In genomic region chr5:53109041-53109435, GRCh38 we compare ENCODE assay signal across 8 cellular contexts. TPM values are rescaled to one million over a fixed set of nuclear protein-coding genes. Genes with fewer than 3 reads are reported as not detected.
DNase-seq lines count a peak whose midpoint lies in the region; ATAC-seq and TF ChIP-seq lines count a peak whose summit lies in the region.

No MANE protein-coding gene starts in this region.

- no peak for DNase-seq in activated T-cell treated with anti-CD3 and anti-CD28 coated beads, Interleukin-2, amount 50 U/mL, for 4 hours
- DNase-seq in activated T-cell treated with anti-CD3 and anti-CD28 coated beads for 4 hours = no peak
- peak; percentile 68 for DNase-seq in OCI-M1 (lab: John Stamatoyannopoulos, UW)
- DNase-seq in dorsolateral prefrontal cortex = no peak
- DNase-seq in activated gamma-delta T cell treated with Interleukin-2 at 50 U/mL for 16 hours = no peak
- no peak for DNase-seq in cortex of kidney (lab: John Stamatoyannopoulos, UW)

- H3K36me3 Mint-ChIP-seq in activated T-cell treated with anti-CD3 and anti-CD28 coated beads, Interleukin-2, amount 50 U/mL, for 4 hours (ENCODE audit: insufficient read depth) = peaks cover 16% of the 10 kb centered on the region

- no peaks in the 10 kb centered on the region for H3K9me3 ChIP-seq in mucosa of stomach (ENCODE audit: control insufficient read depth, low read length)

- H3K4me1 Mint-ChIP-seq in activated T-cell treated with anti-CD3 and anti-CD28 coated beads, Interleukin-2, amount 50 U/mL, for 4 hours (ENCODE audit: low read depth) = peaks cover 52% of the 10 kb centered on the region

- H3K4me1 ChIP-seq in mucosa of stomach (ENCODE audit: control insufficient read depth, insufficient read depth, low read length) = no peaks in the 10 kb centered on the region

- intact Hi-C loops in dorsolateral prefrontal cortex (cut with DNase I) = no loop called here

- H3K27ac ChIP-seq in dorsolateral prefrontal cortex = peak overlapping the region in 55 of 59 donors; percentile 29 to 92 (median 81)

- peak in 1 of 2 donors; percentile 11 for ATAC-seq in activated T-cell treated with anti-CD3 and anti-CD28 coated beads, Interleukin-2, amount 50 U/mL, for 4 hours
- ATAC-seq in HG02973 (IDR thresholded peaks at IDR 0.05; ENCODE audit: unreplicated experiment) = peak; percentile 15

- TF ChIP-seq CTCF in dorsolateral prefrontal cortex (IDR thresholded peaks at IDR 0.05 in 54 of 56, conservative IDR thresholded peaks at IDR 0.05 in 2 of 56; ENCODE audit: low read depth in 1 of 56, partially characterized antibody in 56 of 56) = no peak

- peak overlapping the region; percentile 51 for H3K9ac ChIP-seq in mucosa of stomach (ENCODE audit: low read length)

- peak overlapping the region; percentile 93 for H3K4me3 Mint-ChIP-seq in activated T-cell treated with anti-CD3 and anti-CD28 coated beads, Interleukin-2, amount 50 U/mL, for 4 hours

- no peaks in the 10 kb centered on the region for H3K9me3 Mint-ChIP-seq in activated T-cell treated with anti-CD3 and anti-CD28 coated beads, Interleukin-2, amount 50 U/mL, for 4 hours

- no peaks in the 10 kb centered on the region for H3K27me3 Mint-ChIP-seq in activated T-cell treated with anti-CD3 and anti-CD28 coated beads, Interleukin-2, amount 50 U/mL, for 4 hours (ENCODE audit: low read depth)

- H3K27me3 ChIP-seq in dorsolateral prefrontal cortex (no peaks in the 10 kb centered on the region), mucosa of stomach (ENCODE audit: control insufficient read depth, insufficient read depth, low read length) (no peaks in the 10 kb centered on the region)

- peak overlapping the region; percentile 59 to 92 (median 80) for H3K4me3 ChIP-seq in dorsolateral prefrontal cortex
- peak overlapping the region; percentile 75 for H3K4me3 ChIP-seq in mucosa of stomach (ENCODE audit: low read length)

- no peaks in the 10 kb centered on the region for H3K36me3 ChIP-seq in mucosa of stomach (ENCODE audit: control insufficient read depth, insufficient read depth, low read length)

RNA-seq across cellular contexts. Expression of gene MOCS2, which starts 0.5 kb away (rescaled TPM):
- 10 to 100 TPM; 24.2 to 25.4 (median 24.5) TPM for total RNA-seq in activated T-cell treated with anti-CD3 and anti-CD28 coated beads, Interleukin-2, amount 50 U/mL, for 4 hours
- total RNA-seq in dorsolateral prefrontal cortex = 10 to 100 TPM; 41.2 to 97.5 (median 69.3) TPM
